In genomic region chr2:46118656-46119338, GRCh38 we compare ENCODE assay signal across 16 cellular contexts.
DNase-seq lines count a peak whose midpoint lies in the region; ATAC-seq, FAIRE-seq and TF ChIP-seq lines count a peak whose summit lies in the region.
"Had no signal": no experiment of that assay in that cellular context is flagged by ENCODE, and none has a peak within 500 bp of the region (broad histone marks: within the 10 kb centered on the region; RNA-seq: fewer than 3 reads in every experiment).

No MANE protein-coding gene starts in this region.

- H3K9me3 ChIP-seq in A549 = no peaks in the 10 kb centered on the region
- H3K9me3 ChIP-seq in ascending aorta = no peaks in the 10 kb centered on the region
- H3K9me3 ChIP-seq in heart right ventricle = no peaks in the 10 kb centered on the region
- no peaks in the 10 kb centered on the region for H3K9me3 ChIP-seq in parathyroid adenoma (ENCODE audit: control insufficient read depth, low read length)
- H3K9me3 ChIP-seq in PC-3 (ENCODE audit: low read length) = no peaks in the 10 kb centered on the region
- H3K9me3 ChIP-seq: mucosa of descending colon had no signal

- TF ChIP-seq EP300 in A549 (IDR thresholded peaks at IDR 0.05) = no peak

- no peak overlapping the region for H3K4me3 ChIP-seq in A549
- H3K4me3 ChIP-seq in ascending aorta = no peak overlapping the region
- no peak overlapping the region for H3K4me3 ChIP-seq in heart right ventricle
- no peak overlapping the region for H3K4me3 ChIP-seq in parathyroid adenoma (ENCODE audit: low read depth, low read length)
- no peak overlapping the region for H3K4me3 ChIP-seq in PC-3 (ENCODE audit: low read length)
- H3K4me3 ChIP-seq: mucosa of descending colon had no signal

- DNase-seq in A549 (ENCODE audit: low read depth in 1 of 2, low spot score in 1 of 2) = no peak
- no peak for DNase-seq in ascending aorta (ENCODE audit: low spot score in 2 of 2)
- DNase-seq in heart right ventricle = peak in 1 of 2 donors; percentile 47
- DNase-seq in LoVo (ENCODE audit: low spot score) = no peak
- no peak for DNase-seq in PC-3
- DNase-seq in stimulated activated CD4-positive, alpha-beta T cell treated with anti-CD3 and anti-CD28 coated beads, Interleukin-2, amount 100 ng/mL, for 24 hours = no peak
- DNase-seq: ACHN; activated CD4-positive, alpha-beta memory T cell treated with anti-CD3 and anti-CD28 coated beads for 36 hours; Calu3; KBM-7; mucosa of descending colon; NCI-H1436; retina; T-helper 17 cell had no signal

- no peak for FAIRE-seq in A549 (lab: Jason Lieb, UNC)

- H3F3A ChIP-seq in PC-3 (ENCODE audit: low read length, unreplicated experiment) = no peaks in the 10 kb centered on the region

- TF ChIP-seq CTCF in A549 (IDR thresholded peaks at IDR 0.05) = no peak
- no peak for TF ChIP-seq CTCF in ascending aorta (IDR thresholded peaks at IDR 0.05)
- peak in 3 of 9 donors; percentile 7 to 25 (median 13) for TF ChIP-seq CTCF in heart right ventricle (IDR thresholded peaks at IDR 0.05)
- no peak for TF ChIP-seq CTCF in parathyroid adenoma (IDR thresholded peaks at IDR 0.05)
- no peak for TF ChIP-seq CTCF in PC-3 (conservative IDR thresholded peaks at IDR 0.05; ENCODE audit: low read depth, low read length)

- CTCF ChIA-PET in A549 (lab: Yijun Ruan, JAX) = interaction anchor here (0.5 to 1.8 kb wide), 7 partner anchors 14 to 127 kb away, joined by 3 to 6 read pairs (median 3); no protein-coding TSS in a partner anchor
- CTCF ChIA-PET in PC-3 (lab: Charles Lee) = no interaction called here

- no peaks in the 10 kb centered on the region for H3K36me3 ChIP-seq in ascending aorta
- H3K36me3 ChIP-seq in heart right ventricle = no peaks in the 10 kb centered on the region
- no peaks in the 10 kb centered on the region for H3K36me3 ChIP-seq in parathyroid adenoma (ENCODE audit: control insufficient read depth, insufficient read depth, low read length)
- H3K36me3 ChIP-seq in PC-3 (ENCODE audit: low read depth, low read length) = no peaks in the 10 kb centered on the region

- H3K4me2 ChIP-seq in A549 (peak overlapping the region; percentile 14; the same call in 1 of the 3 replicates), parathyroid adenoma (ENCODE audit: low read length) (peak overlapping the region; percentile 14), PC-3 (ENCODE audit: low read length) (no peak overlapping the region)

- H3K4me1 ChIP-seq in A549 = peaks cover 84% of the 10 kb centered on the region
- peaks cover 0 to 35% of the 10 kb centered on the region in 2 donors for H3K4me1 ChIP-seq in ascending aorta
- peaks cover 6 to 91% (median 58%) of the 10 kb centered on the region in 9 donors for H3K4me1 ChIP-seq in heart right ventricle
- H3K4me1 ChIP-seq in parathyroid adenoma = peaks cover 2% of the 10 kb centered on the region
- peaks cover 32% of the 10 kb centered on the region for H3K4me1 ChIP-seq in PC-3 (ENCODE audit: insufficient read depth, low read length)

- 89% methylated on average over 7 of the region's 7 CpGs for WGBS in A549 (ENCODE audit: missing lambda C conversion rate)
- 35 to 57% methylated on average over 7 of the region's 7 CpGs for WGBS in heart right ventricle, 2 donors

- H2AFZ ChIP-seq in parathyroid adenoma (no peak overlapping the region), PC-3 (ENCODE audit: low read length) (no peak overlapping the region)

- no TSS peak for BruUV-seq in PC-3 (replicated peaks; lab: Mats Ljungman, UMichigan)

- no peaks in the 10 kb centered on the region for H3K79me2 ChIP-seq in parathyroid adenoma
- no peaks in the 10 kb centered on the region for H3K79me2 ChIP-seq in PC-3 (ENCODE audit: low read length)

- no peaks in the 10 kb centered on the region for H3K9me2 ChIP-seq in PC-3 (replicated peaks; ENCODE audit: low read length)

- POLR2A ChIA-PET in A549 (lab: Yijun Ruan, JAX) = no interaction called here
- POLR2A ChIA-PET in PC-3 (lab: Charles Lee; ENCODE audit: unreplicated experiment) = no interaction called here

- H3K27me3 ChIP-seq in ascending aorta = no peaks in the 10 kb centered on the region
- no peaks in the 10 kb centered on the region for H3K27me3 ChIP-seq in heart right ventricle
- no peaks in the 10 kb centered on the region for H3K27me3 ChIP-seq in parathyroid adenoma (ENCODE audit: control insufficient read depth, insufficient read depth, low read length)
- H3K27me3 ChIP-seq in PC-3 (ENCODE audit: low read length) = no peaks in the 10 kb centered on the region

- TF ChIP-seq POLR2A in A549 (IDR thresholded peaks at IDR 0.05; ENCODE audit: low read length) = no peak

- ATAC-seq in A549 = no peak
- peak; percentile 65 to 89 (median 82) for ATAC-seq in heart right ventricle
- ATAC-seq in HG02588 (IDR thresholded peaks at IDR 0.05; ENCODE audit: unreplicated experiment) = no peak
- no peak for ATAC-seq in PC-3
- ATAC-seq: mucosa of descending colon, T-helper 17 cell had no signal

- no peak for TF ChIP-seq RAD21 in A549 (conservative IDR thresholded peaks at IDR 0.05 in 1 of 2, IDR thresholded peaks at IDR 0.05 in 1 of 2)

- intact Hi-C loops in ascending aorta (cut with DNase I) = loop anchor here (1.0 kb wide), 1 partner anchor 179 kb away; the partner anchor contains the start of gene EPAS1
- intact Hi-C loops in heart right ventricle (cut with DNase I) = loop anchor here in 2 of 10 donors (2.0 to 10.0 kb wide), 4 partner anchors 51 to 104 kb away; no protein-coding TSS in a partner anchor
- intact Hi-C loops in PC-3 (cut with micrococcal nuclease) = no loop called here

- no peaks in the 10 kb centered on the region for H4K20me1 ChIP-seq in PC-3 (ENCODE audit: low read length)

- H3K27ac ChIP-seq in A549 = peak overlapping the region; percentile 48 to 84; a peak in 5 of 6 replicates
- H3K27ac ChIP-seq in ascending aorta = peak overlapping the region; percentile 57 to 64
- H3K27ac ChIP-seq in heart right ventricle = peak overlapping the region; percentile 56 to 89 (median 84)
- peak overlapping the region; percentile 41 for H3K27ac ChIP-seq in parathyroid adenoma
- no peak overlapping the region for H3K27ac ChIP-seq in PC-3 (ENCODE audit: low read length)

- H3K9ac ChIP-seq in parathyroid adenoma = no peak overlapping the region
- H3K9ac ChIP-seq in PC-3 (ENCODE audit: low read length) = no peak overlapping the region

TF ChIP-seq in A549, 52 proteins besides CTCF, POLR2A, EP300 and RAD21:
- TF ChIP-seq MAX (IDR thresholded peaks at IDR 0.05) (no peak), ZNF302 (CRISPR knock-in tag; IDR thresholded peaks at IDR 0.05) (no peak), JUN (IDR thresholded peaks at IDR 0.05) (no peak), SMC3 (IDR thresholded peaks at IDR 0.05) (no peak), PBX3 (IDR thresholded peaks at IDR 0.05) (no peak), CEBPB (IDR thresholded peaks at IDR 0.05) (no peak), HOXB5 (CRISPR knock-in tag; IDR thresholded peaks at IDR 0.05) (no peak)
TF ChIP-seq in A549: peak in this region for 0.

Comparison
In these comparisons a context has a peak if more than half of its experiments do, and no peak if none do; other contexts are left out.
1. ATAC-seq: peak in heart right ventricle (8 of 8); none in A549 (0 of 2), HG02588 (single experiment) and PC-3 (single experiment).